Comparison of ENCODE assay signal across 8 cellular contexts in genomic region chr17:28570716-28571254, GRCh38. TPM values are rescaled to one million over a fixed set of nuclear protein-coding genes. Genes with fewer than 3 reads are reported as not detected.
DNase-seq lines count a peak whose midpoint lies in the region; ATAC-seq and TF ChIP-seq lines count a peak whose summit lies in the region.

No MANE protein-coding gene starts in this region.

- H3K27ac ChIP-seq in thoracic aorta = peak overlapping the region; percentile 70 to 76

- DNase-seq in GM10248 (ENCODE audit: extremely low spot score) (peak; percentile 50), HAP-1 (ENCODE audit: low spot score in 2 of 2) (peak; percentile 35 to 58), NCI-H1092 treated with DMSO at 0.1 percent for 48 hours (lab: John Stamatoyannopoulos, UW) (peak; percentile 30), thoracic aorta (ENCODE audit: low spot score) (no peak), KG1 (lab: John Stamatoyannopoulos, UW) (no peak)
- peak; percentile 62 for DNase-seq in activated CD4-positive, alpha-beta T cell treated with anti-CD3 and anti-CD28 coated beads, Interleukin-2, amount 10 ng/mL, durations not matched to agents 7 days and 5 days
- peak; percentile 37 for DNase-seq in effector CD8-positive, alpha-beta T cell (lab: John Stamatoyannopoulos, UW)

- ATAC-seq in thoracic aorta (ENCODE audit: insufficient number of reproducible peaks, low FRiP score, low read depth) = no peak

- H3K9me3 ChIP-seq in HAP-1 (no peaks in the 10 kb centered on the region), mucosa of stomach (ENCODE audit: control insufficient read depth, low read length) (no peaks in the 10 kb centered on the region), thoracic aorta (no peaks in the 10 kb centered on the region)

- in situ Hi-C loops in HAP-1 (cut with MboI; ENCODE audit: low sequenced_read_pairs) = loop anchor here (10.0 kb wide), 1 partner anchor 56 kb away; no protein-coding TSS in a partner anchor

- peak overlapping the region; percentile 87 for H3K9ac ChIP-seq in mucosa of stomach (ENCODE audit: low read length)

- H3K4me1 Mint-ChIP-seq in activated CD4-positive, alpha-beta T cell treated with anti-CD3 and anti-CD28 coated beads, Interleukin-2, amount 10 ng/mL, durations not matched to agents 7 days and 5 days = peaks cover 54% of the 10 kb centered on the region

- peaks cover 38% of the 10 kb centered on the region for H3K36me3 Mint-ChIP-seq in activated CD4-positive, alpha-beta T cell treated with anti-CD3 and anti-CD28 coated beads, Interleukin-2, amount 10 ng/mL, durations not matched to agents 7 days and 5 days (ENCODE audit: low read depth)

- H3K27me3 ChIP-seq in HAP-1 (ENCODE audit: low read depth) (no peaks in the 10 kb centered on the region), mucosa of stomach (ENCODE audit: control insufficient read depth, insufficient read depth, low read length) (no peaks in the 10 kb centered on the region), thoracic aorta (replicated peaks; ENCODE audit: insufficient read depth) (no peaks in the 10 kb centered on the region)

- H3K4me1 ChIP-seq in HAP-1 (peaks cover 10% of the 10 kb centered on the region), mucosa of stomach (ENCODE audit: control insufficient read depth, insufficient read depth, low read length) (peaks cover 23% of the 10 kb centered on the region), thoracic aorta (ENCODE audit: control insufficient read depth in 1 of 2, low read depth in 2 of 2) (peaks cover 14 to 32% of the 10 kb centered on the region in 2 donors)

- POLR2A ChIA-PET in GM10248 (lab: Yijun Ruan, JAX) = interaction anchor here (0.9 to 1.4 kb wide), 5 partner anchors 20 to 29 kb away, joined by 3 to 4 read pairs (median 3); no protein-coding TSS in a partner anchor
- POLR2A ChIA-PET in activated CD4-positive, alpha-beta T cell treated with anti-CD3 and anti-CD28 coated beads, Interleukin-2, amount 10 ng/mL, durations not matched to agents 7 days and 5 days (lab: Charles Lee) = interaction anchor here (1.0 kb wide), 1 partner anchor 149 kb away, joined by 5 read pairs; the partner anchor contains the start of gene RPL23A

- peaks cover 17% of the 10 kb centered on the region for H3K36me3 ChIP-seq in HAP-1 (replicated peaks)
- no peaks in the 10 kb centered on the region for H3K36me3 ChIP-seq in mucosa of stomach (ENCODE audit: control insufficient read depth, insufficient read depth, low read length)
- no peaks in the 10 kb centered on the region for H3K36me3 ChIP-seq in thoracic aorta

- TF ChIP-seq CTCF in GM10248 (IDR thresholded peaks at IDR 0.05; ENCODE audit: control extremely low read depth, extremely low read depth, low read depth, missing control alignments) (no peak), thoracic aorta (IDR thresholded peaks at IDR 0.05) (no peak)

- H3K4me3 ChIP-seq in HAP-1 (peak overlapping the region; percentile 96), mucosa of stomach (ENCODE audit: low read length) (peak overlapping the region; percentile 43), thoracic aorta (peak overlapping the region; percentile 88)

- CTCF ChIA-PET in GM10248 (lab: Yijun Ruan, JAX) = interaction anchor here (0.9 to 3.8 kb wide), 13 partner anchors 10 to 171 kb away, joined by 3 to 18 read pairs (median 4); partner anchors contain the start of gene UNC119
- CTCF ChIA-PET in activated CD4-positive, alpha-beta T cell treated with anti-CD3 and anti-CD28 coated beads, Interleukin-2, amount 10 ng/mL, durations not matched to agents 7 days and 5 days (lab: Charles Lee) = interaction anchor here (0.5 to 3.9 kb wide), 7 partner anchors 11 to 156 kb away, joined by 3 to 27 read pairs (median 7); partner anchors contain the start of gene TLCD1

- H3K9me3 Mint-ChIP-seq in activated CD4-positive, alpha-beta T cell treated with anti-CD3 and anti-CD28 coated beads, Interleukin-2, amount 10 ng/mL, durations not matched to agents 7 days and 5 days = no peaks in the 10 kb centered on the region

- peak overlapping the region; percentile 95 for H3K27ac Mint-ChIP-seq in activated CD4-positive, alpha-beta T cell treated with anti-CD3 and anti-CD28 coated beads, Interleukin-2, amount 10 ng/mL, durations not matched to agents 7 days and 5 days

- H3K27me3 Mint-ChIP-seq in activated CD4-positive, alpha-beta T cell treated with anti-CD3 and anti-CD28 coated beads, Interleukin-2, amount 10 ng/mL, durations not matched to agents 7 days and 5 days = no peaks in the 10 kb centered on the region

- H3K4me3 Mint-ChIP-seq in activated CD4-positive, alpha-beta T cell treated with anti-CD3 and anti-CD28 coated beads, Interleukin-2, amount 10 ng/mL, durations not matched to agents 7 days and 5 days = peak overlapping the region; percentile 95

RNA-seq across cellular contexts. Expression of gene PIGS, which starts 0.5 kb away (rescaled TPM):
- total RNA-seq in activated CD4-positive, alpha-beta T cell treated with anti-CD3 and anti-CD28 coated beads, Interleukin-2, amount 10 ng/mL, durations not matched to agents 7 days and 5 days = 10 to 100 TPM; 61.7 to 62.6 TPM
- total RNA-seq in thoracic aorta = 10 to 100 TPM; 39.1 to 63.1 TPM

RNA-seq across cellular contexts. Expression of gene ALDOC, which starts 5.9 kb away (rescaled TPM):
- 10 to 100 TPM; 61.4 to 63.4 TPM for total RNA-seq in activated CD4-positive, alpha-beta T cell treated with anti-CD3 and anti-CD28 coated beads, Interleukin-2, amount 10 ng/mL, durations not matched to agents 7 days and 5 days
- total RNA-seq in thoracic aorta = 10 to 100 TPM; 43.3 to 43.7 TPM

RNA-seq across cellular contexts. Expression of gene UNC119, which starts 18.4 kb away (rescaled TPM):
- total RNA-seq in activated CD4-positive, alpha-beta T cell treated with anti-CD3 and anti-CD28 coated beads, Interleukin-2, amount 10 ng/mL, durations not matched to agents 7 days and 5 days = 10 to 100 TPM; 38.6 to 46.6 TPM
- 10 to 100 TPM; 27.8 to 34.9 TPM for total RNA-seq in thoracic aorta

RNA-seq across cellular contexts. Expression of gene SPAG5, which starts 28.0 kb away (rescaled TPM):
- 100 to 1,000 TPM; 139 to 147 TPM for total RNA-seq in activated CD4-positive, alpha-beta T cell treated with anti-CD3 and anti-CD28 coated beads, Interleukin-2, amount 10 ng/mL, durations not matched to agents 7 days and 5 days
- total RNA-seq in thoracic aorta = 1 to 10 TPM; 1.6 to 5.9 TPM

RNA-seq across cellular contexts. Expression of gene RSKR, which starts 43.2 kb away (rescaled TPM):
- 10 to 100 TPM; 18.4 to 20.6 TPM for total RNA-seq in activated CD4-positive, alpha-beta T cell treated with anti-CD3 and anti-CD28 coated beads, Interleukin-2, amount 10 ng/mL, durations not matched to agents 7 days and 5 days
- total RNA-seq in thoracic aorta = 10 to 100 TPM in 1 of 2 donors, 1 to 10 TPM in 1; 8.0 to 11.8 TPM

Comparison
In these comparisons a context has a peak if more than half of its experiments do, and no peak if none do; other contexts are left out.
1. DNase-seq: peak in GM10248 (single experiment), HAP-1 (2 of 2), NCI-H1092 treated with DMSO at 0.1 percent for 48 hours (single experiment), activated CD4-positive, alpha-beta T cell treated with anti-CD3 and anti-CD28 coated beads, Interleukin-2, amount 10 ng/mL, durations not matched to agents 7 days and 5 days (single experiment) and effector CD8-positive, alpha-beta T cell (single experiment); none in thoracic aorta (single experiment) and KG1 (single experiment).
2. H3K4me3 ChIP-seq: peak in every context shown above with its lines; median percentile 96 in HAP-1; 88 in thoracic aorta; 43 in mucosa of stomach.